ENCODE assay signal across 10 cellular contexts in genomic region chr6:8080338-8081151, GRCh38. TPM values are rescaled to one million over a fixed set of nuclear protein-coding genes. Genes with fewer than 3 reads are reported as not detected.
DNase-seq lines count a peak whose midpoint lies in the region; ATAC-seq and TF ChIP-seq lines count a peak whose summit lies in the region.
"Had no signal": no experiment of that assay in that cellular context is flagged by ENCODE, and none has a peak within 500 bp of the region (broad histone marks: within the 10 kb centered on the region; RNA-seq: fewer than 3 reads in every experiment).

No MANE protein-coding gene starts in this region.

- no CpG with 5 or more reads among the region's 4 CpGs for WGBS in IMR-90 (ENCODE audit: extremely low coverage in 2 of 2, insufficient read length in 1 of 2), 2 experiments

- no peaks in the 10 kb centered on the region for H3K27me3 ChIP-seq in IMR-90 (ENCODE audit: control insufficient read depth, insufficient read depth, low read length)
- H3K27me3 ChIP-seq in BE2C: no peaks in the 10 kb centered on the region

- peak overlapping the region; percentile 52 for H2BK5ac ChIP-seq in IMR-90 (ENCODE audit: low read depth, low read length, poor library complexity, severe bottlenecking)

- H3K9me1 ChIP-seq in IMR-90 (ENCODE audit: insufficient read depth, low read length): peaks cover 11% of the 10 kb centered on the region; the same call in 1 of the 2 replicates

- no peak overlapping the region for H4K8ac ChIP-seq in IMR-90 (ENCODE audit: low read depth in 2 of 2, low read length in 2 of 2)

- dilution Hi-C loops in IMR-90 (cut with HindIII; ENCODE audit: low sequenced_read_pairs, unreplicated experiment): no loop called here

- no peak overlapping the region for H3K56ac ChIP-seq in IMR-90 (ENCODE audit: extremely low read depth, insufficient read depth, low read length)

- H3K27ac ChIP-seq in IMR-90 (ENCODE audit: insufficient read depth, low read length): no peak overlapping the region

- intact Hi-C loops in IMR-90 (cut with micrococcal nuclease): no loop called here

- peak overlapping the region; percentile 27; the same call in 1 of the 2 replicates for H2BK120ac ChIP-seq in IMR-90 (ENCODE audit: low read depth, low read length)

- H3K9ac ChIP-seq in IMR-90 (ENCODE audit: low read depth, low read length): no peak overlapping the region

- peak overlapping the region; percentile 27; the same call in 1 of the 2 replicates for H3K4me2 ChIP-seq in IMR-90 (ENCODE audit: low read depth, low read length)

- H4K20me1 ChIP-seq in IMR-90 (ENCODE audit: insufficient read depth, low read length): no peaks in the 10 kb centered on the region; the same call in 1 of the 2 replicates

- H3K4ac ChIP-seq in IMR-90 (ENCODE audit: low read depth, low read length): peak overlapping the region; percentile 25; the same call in 1 of the 2 replicates

- no peak overlapping the region for H2AK9ac ChIP-seq in IMR-90 (replicated peaks; ENCODE audit: low read depth, low read length, poor library complexity)

- H3K4me3 ChIP-seq in IMR-90 (ENCODE audit: insufficient read depth, low read depth, low read length) (no peak overlapping the region), astrocyte of the spinal cord (ENCODE audit: low read depth, low read length) (no peak overlapping the region), BE2C (ENCODE audit: low read depth, low read length) (no peak overlapping the region)

- peak overlapping the region; percentile 39; the same call in 1 of the 2 replicates for H3K14ac ChIP-seq in IMR-90 (replicated peaks; ENCODE audit: low read depth, low read length)

- TF ChIP-seq CTCF in IMR-90 (conservative IDR thresholded peaks at IDR 0.05; ENCODE audit: low read depth, low read length): no peak
- TF ChIP-seq CTCF in astrocyte of the spinal cord (IDR thresholded peaks at IDR 0.05; ENCODE audit: low read depth, low read length): no peak
- no peak for TF ChIP-seq CTCF in BE2C (IDR thresholded peaks at IDR 0.05; ENCODE audit: low read depth, low read length)

- POLR2A ChIA-PET in IMR-90 (lab: Charles Lee; ENCODE audit: unreplicated experiment): no interaction called here

- ATAC-seq in IMR-90 (ENCODE audit: low read depth): peak; percentile 43
- no peak for ATAC-seq in HG03108 (IDR thresholded peaks at IDR 0.05; ENCODE audit: unreplicated experiment)

- H2AFZ ChIP-seq in IMR-90 (replicated peaks; ENCODE audit: low read length, poor library complexity): no peak overlapping the region

- H3K18ac ChIP-seq in IMR-90 (ENCODE audit: low read depth, low read length): peak overlapping the region; percentile 34; the same call in 1 of the 2 replicates

- peak; percentile 64 for DNase-seq in AG08395 (ENCODE audit: low spot score)
- peak; percentile 82 for DNase-seq in IMR-90
- DNase-seq in astrocyte of the spinal cord (ENCODE audit: low read depth, low spot score): peak; percentile 70
- peak; percentile 46 for DNase-seq in left kidney (ENCODE audit: low read depth, low spot score)
- DNase-seq in BE2C: no peak
- no peak for DNase-seq in RPMI8226
- no peak for DNase-seq in NCI-H1930 (lab: John Stamatoyannopoulos, UW)
- DNase-seq: NCI-H1417, SHP77 treated with DMSO at 0.1 percent for 48 hours had no signal

- peak overlapping the region; percentile 52; the same call in 1 of the 2 replicates for H2BK20ac ChIP-seq in IMR-90 (ENCODE audit: low read depth, low read length)

- 0 out of 2 replicates have a peak overlapping the region, but pooled peaks have one; percentile 4 for H4K5ac ChIP-seq in IMR-90 (ENCODE audit: low read depth, low read length)

- H2BK15ac ChIP-seq in IMR-90 (ENCODE audit: low read depth, low read length): 0 out of 3 replicates have a peak overlapping the region, but pooled peaks have one; percentile 30

- in situ Hi-C loops in IMR-90 (cut with MboI; ENCODE audit: low sequenced_read_pairs): no loop called here
- in situ Hi-C loops in astrocyte of the spinal cord (cut with HindIII; ENCODE audit: low sequenced_read_pairs): no loop called here

- H3K79me1 ChIP-seq in IMR-90 (ENCODE audit: low read depth in 1 of 2, low read length in 2 of 2): peaks cover 11 to 39% of the 10 kb centered on the region in 2 experiments; a peak in 3 of 4 replicates

- no peak overlapping the region for H4K91ac ChIP-seq in IMR-90 (ENCODE audit: insufficient read depth, low read depth, low read length)

- no peaks in the 10 kb centered on the region for H3K36me3 ChIP-seq in IMR-90 (ENCODE audit: control insufficient read depth, insufficient read depth, low read length)
- H3K36me3 ChIP-seq in BE2C: peaks cover 26% of the 10 kb centered on the region

- CTCF ChIA-PET in IMR-90 (lab: Yijun Ruan, JAX): no interaction called here

- 0 out of 2 replicates have a peak overlapping the region, but pooled peaks have one; percentile 13 for H3K23ac ChIP-seq in IMR-90 (ENCODE audit: low read depth, low read length)

- H3K4me1 ChIP-seq in IMR-90 (ENCODE audit: control insufficient read depth, insufficient read depth, low read length) (peaks cover 19% of the 10 kb centered on the region), BE2C (no peaks in the 10 kb centered on the region; the same call in 1 of the 2 replicates)

- H2AK5ac ChIP-seq in IMR-90 (ENCODE audit: low read depth, low read length): no peak overlapping the region

- no peak for TF ChIP-seq RAD21 in IMR-90 (IDR thresholded peaks at IDR 0.05; ENCODE audit: low read length)

- H3K9me3 ChIP-seq in IMR-90 (ENCODE audit: control insufficient read depth, insufficient read depth, low read length): no peaks in the 10 kb centered on the region
- no peaks in the 10 kb centered on the region for H3K9me3 ChIP-seq in BE2C

- no peak for TF ChIP-seq POLR2A in IMR-90 (IDR thresholded peaks at IDR 0.05; ENCODE audit: low read depth, low read length)

- no TSS peak for BruUV-seq in IMR-90 (replicated peaks; lab: Mats Ljungman, UMichigan)

TF ChIP-seq in IMR-90, 13 proteins besides CTCF, POLR2A, EP300 and RAD21:
- peak; percentile 98 for TF ChIP-seq CEBPB (IDR thresholded peaks at IDR 0.05; ENCODE audit: low read depth, low read length)
- no peak for TF ChIP-seq BHLHE40 (IDR thresholded peaks at IDR 0.05; ENCODE audit: low read depth, low read length)
- TF ChIP-seq FOS (IDR thresholded peaks at IDR 0.05; ENCODE audit: low read depth, low read length): no peak; the same call in 1 of the 2 replicates
- TF ChIP-seq MXI1 (IDR thresholded peaks at IDR 0.05; ENCODE audit: borderline replicate concordance, low read depth, low read length): no peak
- TF ChIP-seq SMC3 (IDR thresholded peaks at IDR 0.05; ENCODE audit: low read depth, low read length): no peak
- no peak for TF ChIP-seq RCOR1 (IDR thresholded peaks at IDR 0.05; ENCODE audit: insufficient replicate concordance, low read length)
- peak; percentile 43; the same call in 1 of the 2 replicates for TF ChIP-seq MAZ (IDR thresholded peaks at IDR 0.05; ENCODE audit: borderline replicate concordance, low read depth, low read length)
TF ChIP-seq in IMR-90: peak in this region for 2.

RNA-seq across cellular contexts. Expression of gene BLOC1S5, which starts 16.4 kb away (rescaled TPM):
- 17.2 and 18.3 TPM in 2 replicates for total RNA-seq in IMR-90 (2012; rRNA removed)
- 4.3 and 4.8 TPM in 2 replicates for polyA plus RNA-seq in IMR-90 (2012; rRNA removed)
- polyA plus RNA-seq in IMR-90 (2012; cell fraction: cytosol; rRNA removed): 1.3 and 1.7 TPM in 2 replicates
- 0.17 and 1.5 TPM in 2 replicates for polyA plus RNA-seq in IMR-90 (2012; cell fraction: nucleus; rRNA removed; ENCODE audit: low replicate concordance)
- 7.7 TPM for polyA plus RNA-seq in BE2C (2012; ENCODE audit: insufficient read depth, insufficient read length, low read depth)

RNA-seq across cellular contexts. Expression of gene EEF1E1, which starts 21.8 kb away (rescaled TPM):
- total RNA-seq in IMR-90 (2012; rRNA removed): 60.0 and 65.8 TPM in 2 replicates
- 68.6 and 77.3 TPM in 2 replicates for polyA plus RNA-seq in IMR-90 (2012; rRNA removed)
- 10.8 and 17.8 TPM in 2 replicates for polyA plus RNA-seq in IMR-90 (2012; cell fraction: cytosol; rRNA removed)
- polyA plus RNA-seq in IMR-90 (2012; cell fraction: nucleus; rRNA removed; ENCODE audit: low replicate concordance): 3.3 and 22.4 TPM in 2 replicates
- polyA plus RNA-seq in BE2C (2012; ENCODE audit: insufficient read depth, insufficient read length, low read depth): 54.0 TPM

Comparison
In these comparisons a context has a peak if more than half of its experiments do, and no peak if none do; other contexts are left out.
1. DNase-seq: peak in AG08395 (single experiment), IMR-90 (single experiment), astrocyte of the spinal cord (single experiment) and left kidney (single experiment); none in BE2C (single experiment), RPMI8226 (single experiment) and NCI-H1930 (0 of 2).